In genomic region chr21:34517491-34518245, GRCh38 we compare ENCODE assay signal across 10 cellular contexts. TPM values are rescaled to one million over a fixed set of nuclear protein-coding genes. Genes with fewer than 3 reads are reported as not detected.
DNase-seq lines count a peak whose midpoint lies in the region; ATAC-seq and TF ChIP-seq lines count a peak whose summit lies in the region.
"Had no signal": no experiment of that assay in that cellular context is flagged by ENCODE, and none has a peak within 500 bp of the region (broad histone marks: within the 10 kb centered on the region; RNA-seq: fewer than 3 reads in every experiment).

No MANE protein-coding gene starts in this region.

- DNase-seq in HFF-Myc (ENCODE audit: extremely low read depth, low read depth) = no peak
- DNase-seq in activated CD4-positive, alpha-beta memory T cell treated with anti-CD3 and anti-CD28 coated beads, Interleukin-2, amount 10 ng/mL, durations not matched to agents 7 days and 5 days = peak; percentile 35
- DNase-seq in kidney epithelial cell (ENCODE audit: low read depth) = no peak
- DNase-seq in NCI-H2171 (lab: John Stamatoyannopoulos, UW) = no peak
- no peak for DNase-seq in HEK293T (ENCODE audit: extremely low spot score)

- ATAC-seq in HG03571 (IDR thresholded peaks at IDR 0.05; ENCODE audit: unreplicated experiment) (no peak), HG03039 (IDR thresholded peaks at IDR 0.05; ENCODE audit: unreplicated experiment) (no peak)

- H3K9me3 Mint-ChIP-seq in activated CD4-positive, alpha-beta memory T cell treated with anti-CD3 and anti-CD28 coated beads, Interleukin-2, amount 10 ng/mL, durations not matched to agents 7 days and 5 days = no peaks in the 10 kb centered on the region

- TF ChIP-seq CTCF in C4-2B (conservative IDR thresholded peaks at IDR 0.05) (peak; percentile 23), HFF-Myc (IDR thresholded peaks at IDR 0.05; ENCODE audit: low read depth, low read length, missing control alignments) (peak; percentile 11), kidney epithelial cell (IDR thresholded peaks at IDR 0.05; ENCODE audit: insufficient read depth, low read length, poor library complexity, severe bottlenecking) (peak; percentile 33)

- no peaks in the 10 kb centered on the region for H3K36me3 Mint-ChIP-seq in activated CD4-positive, alpha-beta memory T cell treated with anti-CD3 and anti-CD28 coated beads, Interleukin-2, amount 10 ng/mL, durations not matched to agents 7 days and 5 days (ENCODE audit: low read depth)

- H3K27me3 Mint-ChIP-seq in activated CD4-positive, alpha-beta memory T cell treated with anti-CD3 and anti-CD28 coated beads, Interleukin-2, amount 10 ng/mL, durations not matched to agents 7 days and 5 days = peaks cover 2% of the 10 kb centered on the region

- peaks cover 14% of the 10 kb centered on the region for H3K4me1 Mint-ChIP-seq in activated CD4-positive, alpha-beta memory T cell treated with anti-CD3 and anti-CD28 coated beads, Interleukin-2, amount 10 ng/mL, durations not matched to agents 7 days and 5 days

- no peak overlapping the region for H3K27ac Mint-ChIP-seq in activated CD4-positive, alpha-beta memory T cell treated with anti-CD3 and anti-CD28 coated beads, Interleukin-2, amount 10 ng/mL, durations not matched to agents 7 days and 5 days

- H3K36me3 ChIP-seq in kidney epithelial cell (ENCODE audit: control insufficient read depth, insufficient read depth, low read length) = no peaks in the 10 kb centered on the region

- H3K4me3 Mint-ChIP-seq in activated CD4-positive, alpha-beta memory T cell treated with anti-CD3 and anti-CD28 coated beads, Interleukin-2, amount 10 ng/mL, durations not matched to agents 7 days and 5 days = no peak overlapping the region

- H3K27me3 ChIP-seq in kidney epithelial cell (ENCODE audit: control insufficient read depth, insufficient read depth, low read length) = no peaks in the 10 kb centered on the region

- POLR2A ChIA-PET in activated CD4-positive, alpha-beta memory T cell treated with anti-CD3 and anti-CD28 coated beads, Interleukin-2, amount 10 ng/mL, durations not matched to agents 7 days and 5 days (lab: Charles Lee) = no interaction called here
- POLR2A ChIA-PET in HEK293T (lab: Yijun Ruan, JAX) = interaction anchor here (1.1 kb wide), 1 partner anchor 9 kb away, joined by 4 read pairs; no protein-coding TSS in a partner anchor

- no peak overlapping the region for H3K4me3 ChIP-seq in HFF-Myc (replicated peaks; ENCODE audit: low read depth, low read length)
- no peak overlapping the region for H3K4me3 ChIP-seq in kidney epithelial cell (ENCODE audit: low read depth, low read length)
- H3K4me3 ChIP-seq: SK-N-MC had no signal

- H3K27ac ChIP-seq in C4-2B = no peak overlapping the region
- H3K27ac ChIP-seq: epithelial cell of prostate, SK-N-MC had no signal

- CTCF ChIA-PET in activated CD4-positive, alpha-beta memory T cell treated with anti-CD3 and anti-CD28 coated beads, Interleukin-2, amount 10 ng/mL, durations not matched to agents 7 days and 5 days (lab: Charles Lee) = interaction anchor here (0.8 to 1.6 kb wide), 4 partner anchors 9 to 85 kb away, joined by 3 to 6 read pairs (median 4); no protein-coding TSS in a partner anchor
- CTCF ChIA-PET in HEK293T (lab: Yijun Ruan, JAX) = interaction anchor here (1.0 kb wide), 1 partner anchor 26 kb away, joined by 4 read pairs; no protein-coding TSS in a partner anchor

TF ChIP-seq in HEK293T, 16 proteins besides CTCF, POLR2A, EP300 and RAD21:
- TF ChIP-seq FOXK2 (IDR thresholded peaks at IDR 0.05) (no peak), ARNT (IDR thresholded peaks at IDR 0.05) (no peak), BHLHE40 (IDR thresholded peaks at IDR 0.05; ENCODE audit: borderline replicate concordance) (no peak), L3MBTL2 (conservative IDR thresholded peaks at IDR 0.05) (no peak), FOXA1 (IDR thresholded peaks at IDR 0.05) (no peak), LEF1 (IDR thresholded peaks at IDR 0.05; ENCODE audit: borderline replicate concordance) (no peak), SUZ12 (IDR thresholded peaks at IDR 0.05) (no peak), NFRKB (IDR thresholded peaks at IDR 0.05) (no peak), ZNF384 (IDR thresholded peaks at IDR 0.05) (no peak), CTBP1 (IDR thresholded peaks at IDR 0.05; ENCODE audit: borderline replicate concordance) (no peak), HDGF (IDR thresholded peaks at IDR 0.05; ENCODE audit: borderline replicate concordance) (no peak), FOXM1 (IDR thresholded peaks at IDR 0.05; ENCODE audit: borderline replicate concordance) (no peak), ELF4 (IDR thresholded peaks at IDR 0.05) (no peak), TARDBP (IDR thresholded peaks at IDR 0.05) (no peak), PKNOX1 (IDR thresholded peaks at IDR 0.05) (no peak), SP1 (IDR thresholded peaks at IDR 0.05) (no peak)

RNA-seq across cellular contexts. Expression of gene KCNE1, which starts 5.7 kb away (rescaled TPM):
- total RNA-seq in activated CD4-positive, alpha-beta memory T cell treated with anti-CD3 and anti-CD28 coated beads, Interleukin-2, amount 10 ng/mL, durations not matched to agents 7 days and 5 days = under 1 TPM in 1 of 2 experiments, not detected in 1; 0.40 TPM
- total RNA-seq in kidney epithelial cell = 0.07 TPM in 1 of 2 replicates, not detected in the other
